Comparison of ENCODE assay signal across 8 cellular contexts in the genomic region with DNA sequence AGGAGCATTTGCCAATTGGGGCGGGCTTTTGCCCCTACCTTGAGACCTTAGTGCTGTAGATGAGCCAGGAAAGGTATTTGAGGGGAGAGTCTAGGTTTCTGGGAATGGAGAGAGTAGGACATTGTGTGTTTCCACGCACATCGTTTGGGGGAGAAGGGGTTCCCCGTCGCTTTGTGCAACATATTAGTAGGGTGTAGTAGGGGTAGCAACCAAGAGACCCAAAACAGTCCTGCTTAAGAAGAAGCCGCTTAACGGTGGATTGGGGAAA. TPM values are rescaled to one million over a fixed set of nuclear protein-coding genes. Genes with fewer than 3 reads are reported as not detected.
DNase-seq lines count a peak whose midpoint lies in the region; ATAC-seq and TF ChIP-seq lines count a peak whose summit lies in the region.

No MANE protein-coding gene starts in this region.

- ATAC-seq in HG03139 (IDR thresholded peaks at IDR 0.05; ENCODE audit: unreplicated experiment): no peak

- peak overlapping the region; percentile 59 for H3K4me3 ChIP-seq in AG04449 (ENCODE audit: low read depth, low read length)
- peak overlapping the region; percentile 55 to 61 for H3K4me3 ChIP-seq in cardiac fibroblast (replicated peaks in 1 of 2; ENCODE audit: low read depth in 2 of 2, low read length in 2 of 2)
- peak overlapping the region; percentile 78 to 90 for H3K4me3 ChIP-seq in mucosa of rectum (ENCODE audit: low read length in 2 of 2)

- peak overlapping the region; percentile 100 for H3K4me3 Mint-ChIP-seq in HFFc6

- H3K27me3 Mint-ChIP-seq in HFFc6 (ENCODE audit: insufficient read depth): peaks cover 9% of the 10 kb centered on the region

- H3K27ac ChIP-seq in mucosa of rectum (ENCODE audit: low read depth in 2 of 2, low read length in 2 of 2): peak overlapping the region; percentile 99 to 100

- POLR2A ChIA-PET in AG04449 (lab: Yijun Ruan, JAX): interaction anchor here (0.6 to 1.9 kb wide), 5 partner anchors 26 to 43 kb away, joined by 3 to 9 read pairs (median 5); a partner anchor contains a TSS

- no peaks in the 10 kb centered on the region for H3K9me3 Mint-ChIP-seq in HFFc6

- peak overlapping the region; percentile 83 to 96 for H3K9ac ChIP-seq in mucosa of rectum (ENCODE audit: low read depth in 1 of 2, low read length in 2 of 2)

- TF ChIP-seq CTCF in AG04449 (IDR thresholded peaks at IDR 0.05; ENCODE audit: insufficient read depth, low read length, missing control alignments) (no peak), HFFc6 (IDR thresholded peaks at IDR 0.05) (no peak), cardiac fibroblast (IDR thresholded peaks at IDR 0.05; ENCODE audit: low read depth, low read length) (no peak)

- H3K27me3 ChIP-seq in mucosa of rectum (ENCODE audit: control insufficient read depth in 2 of 2, insufficient read depth in 2 of 2, low read length in 2 of 2): no peaks in the 10 kb centered on the region

- peak overlapping the region; percentile 99 for H3K27ac Mint-ChIP-seq in HFFc6

- CTCF ChIA-PET in AG04449 (lab: Yijun Ruan, JAX): interaction anchor here (1.5 kb wide), 1 partner anchor 52 kb away, joined by 6 read pairs; no protein-coding TSS in a partner anchor

- peaks cover 9 to 10% of the 10 kb centered on the region in 2 donors for H3K4me1 ChIP-seq in mucosa of rectum (ENCODE audit: control insufficient read depth in 2 of 2, insufficient read depth in 2 of 2, low read length in 2 of 2)

- H3K4me1 Mint-ChIP-seq in HFFc6 (ENCODE audit: low read depth): peaks cover 28% of the 10 kb centered on the region

- no peak for DNase-seq in AG04449 (ENCODE audit: low read depth, low spot score)
- no peak for DNase-seq in HFFc6
- DNase-seq in cardiac fibroblast (ENCODE audit: low read depth in 2 of 2): no peak
- no peak for DNase-seq in SHP77 treated with DMSO at 0.1 percent for 48 hours (lab: John Stamatoyannopoulos, UW)
- no peak for DNase-seq in mesenteric fat pad (ENCODE audit: low spot score)
- DNase-seq in DMS79 treated with DMSO at 0.1 percent for 48 hours (lab: John Stamatoyannopoulos, UW): no peak

- no peaks in the 10 kb centered on the region for H3K9me3 ChIP-seq in mucosa of rectum (ENCODE audit: control insufficient read depth in 2 of 2, low read length in 2 of 2)

- no peaks in the 10 kb centered on the region for H3K36me3 ChIP-seq in mucosa of rectum (ENCODE audit: control insufficient read depth in 2 of 2, insufficient read depth in 2 of 2, low read length in 2 of 2)

- H3K36me3 Mint-ChIP-seq in HFFc6 (ENCODE audit: low read depth): peaks cover 30% of the 10 kb centered on the region

RNA-seq across cellular contexts. Expression of a gene that starts 0.7 kb away (rescaled TPM):
- total RNA-seq in HFFc6 (2021; fragmentation: NEBNext Ultra II Directional; extraction: Animal tissue kit (Norgen Biotek cat#: 25700)): 100 to 1,000 TPM; 177 to 229 (median 216) TPM
- total RNA-seq in mesenteric fat pad: 130 TPM

RNA-seq across cellular contexts. Expression of a gene that starts 36.3 kb away (rescaled TPM):
- 100 to 1,000 TPM; 716 to 840 (median 802) TPM for total RNA-seq in HFFc6 (2021; fragmentation: NEBNext Ultra II Directional; extraction: Animal tissue kit (Norgen Biotek cat#: 25700))
- 717 TPM for total RNA-seq in mesenteric fat pad

RNA-seq across cellular contexts. Expression of a gene that starts 43.0 kb away (rescaled TPM):
- total RNA-seq in HFFc6 (2021; fragmentation: NEBNext Ultra II Directional; extraction: Animal tissue kit (Norgen Biotek cat#: 25700)): 100 to 1,000 TPM; 690 to 799 (median 765) TPM
- total RNA-seq in mesenteric fat pad: 570 TPM

RNA-seq across cellular contexts. Expression of a gene that starts 58.7 kb away (rescaled TPM):
- total RNA-seq in HFFc6 (2021; fragmentation: NEBNext Ultra II Directional; extraction: Animal tissue kit (Norgen Biotek cat#: 25700)): 10 to 100 TPM; 54.2 to 60.4 (median 57.3) TPM
- 81.2 TPM for total RNA-seq in mesenteric fat pad
